ENCODE assay signal across 16 cellular contexts in genomic region chr17:47653442-47653841, GRCh38. TPM values are rescaled to one million over a fixed set of nuclear protein-coding genes. Genes with fewer than 3 reads are reported as not detected.
DNase-seq lines count a peak whose midpoint lies in the region; ATAC-seq and TF ChIP-seq lines count a peak whose summit lies in the region.
"Had no signal": no experiment of that assay in that cellular context is flagged by ENCODE, and none has a peak within 500 bp of the region (broad histone marks: within the 10 kb centered on the region; RNA-seq: fewer than 3 reads in every experiment).

No MANE protein-coding gene starts in this region.

- H3F3A ChIP-seq in GM23248 (ENCODE audit: insufficient read depth), result peaks cover 51% of the 10 kb centered on the region

- POLR2A ChIA-PET in CD4-positive, alpha-beta memory T cell (lab: Charles Lee; ENCODE audit: partially characterized antibody), result interaction anchor here (0.7 to 8.7 kb wide), 2 partner anchors 8 to 11 kb away, joined by 4 to 120 read pairs; no protein-coding TSS in a partner anchor
- POLR2A ChIA-PET in activated CD8-positive, alpha-beta T cell treated with anti-CD3 and anti-CD28 coated beads, Interleukin-2, amount 10 ng/mL, durations not matched to agents 7 days and 5 days (lab: Charles Lee), result no interaction called here

- H3K9me3 ChIP-seq in CD4-positive, alpha-beta memory T cell (ENCODE audit: control insufficient read depth in 1 of 2, low read length in 2 of 2), result no peaks in the 10 kb centered on the region
- H3K9me3 ChIP-seq in GM23248 (ENCODE audit: low read depth) (no peaks in the 10 kb centered on the region), Peyer's patch (no peaks in the 10 kb centered on the region), heart left ventricle (no peaks in the 10 kb centered on the region)
- H3K9me3 ChIP-seq: suprapubic skin had no signal

- peak overlapping the region in 6 of 8 donors; percentile 1 to 69 (median 44) for H3K4me3 Mint-ChIP-seq in CD4-positive, alpha-beta memory T cell
- peak overlapping the region; percentile 25 for H3K4me3 Mint-ChIP-seq in activated CD8-positive, alpha-beta T cell treated with anti-CD3 and anti-CD28 coated beads, Interleukin-2, amount 10 ng/mL, durations not matched to agents 7 days and 5 days
- peak overlapping the region; percentile 98 for H3K4me3 Mint-ChIP-seq in natural killer cell treated with Interleukin-12 subunit alpha and Interleukin-12 subunit beta and Interleukin-15 and Interleukin-18, amount 100 ng/mL, for 72 hours

- H3K9me2 ChIP-seq in GM23248 (ENCODE audit: insufficient read depth), result no peaks in the 10 kb centered on the region

- CTCF ChIA-PET in CD4-positive, alpha-beta memory T cell (lab: Charles Lee; ENCODE audit: partially characterized antibody), result interaction anchor here (0.7 to 4.4 kb wide), 3 partner anchors 10 to 44 kb away, joined by 3 to 25 read pairs (median 8); no protein-coding TSS in a partner anchor
- CTCF ChIA-PET in activated CD8-positive, alpha-beta T cell treated with anti-CD3 and anti-CD28 coated beads, Interleukin-2, amount 10 ng/mL, durations not matched to agents 7 days and 5 days (lab: Charles Lee), result interaction anchor here (8.7 kb wide), 1 partner anchor 11 kb away, joined by 95 read pairs; no protein-coding TSS in a partner anchor

- H3K4me1 ChIP-seq in CD4-positive, alpha-beta memory T cell (ENCODE audit: insufficient read depth, low read length), result peaks cover 82% of the 10 kb centered on the region
- H3K4me1 ChIP-seq in GM23248 (ENCODE audit: insufficient read depth) (peaks cover 43% of the 10 kb centered on the region), Peyer's patch (peaks cover 0 to 20% (median 4%) of the 10 kb centered on the region in 4 donors), heart left ventricle (peaks cover 0 to 56% (median 41%) of the 10 kb centered on the region in 12 donors)

- no peak overlapping the region for H3K9ac ChIP-seq in GM23248

- no peak overlapping the region for H3K27ac ChIP-seq in CD4-positive, alpha-beta memory T cell (ENCODE audit: low read depth, low read length)
- no peak overlapping the region for H3K27ac ChIP-seq in GM23248
- no peak overlapping the region for H3K27ac ChIP-seq in Peyer's patch
- no peak overlapping the region for H3K27ac ChIP-seq in heart left ventricle
- H3K27ac ChIP-seq: hepatocyte, suprapubic skin had no signal

- peaks cover 45 to 78% of the 10 kb centered on the region in 2 donors for H3K36me3 Mint-ChIP-seq in CD4-positive, alpha-beta memory T cell
- H3K36me3 Mint-ChIP-seq in activated CD8-positive, alpha-beta T cell treated with anti-CD3 and anti-CD28 coated beads, Interleukin-2, amount 10 ng/mL, durations not matched to agents 7 days and 5 days (ENCODE audit: low read depth), result peaks cover 76% of the 10 kb centered on the region
- H3K36me3 Mint-ChIP-seq in natural killer cell treated with Interleukin-12 subunit alpha and Interleukin-12 subunit beta and Interleukin-15 and Interleukin-18, amount 100 ng/mL, for 72 hours, result peaks cover 53% of the 10 kb centered on the region

- 92 to 97% methylated on average over 2 of the region's 2 CpGs for WGBS in GM23248 (ENCODE audit: low coverage in 1 of 2, low lambda C conversion rate in 2 of 2, missing lambda C conversion rate in 2 of 2), 2 experiments
- 47 to 69% (median 65%) methylated on average over 2 of the region's 2 CpGs for WGBS in heart left ventricle, 4 donors

- H3K27me3 Mint-ChIP-seq in CD4-positive, alpha-beta memory T cell, result no peaks in the 10 kb centered on the region
- no peaks in the 10 kb centered on the region for H3K27me3 Mint-ChIP-seq in activated CD8-positive, alpha-beta T cell treated with anti-CD3 and anti-CD28 coated beads, Interleukin-2, amount 10 ng/mL, durations not matched to agents 7 days and 5 days (ENCODE audit: low read depth)
- no peaks in the 10 kb centered on the region for H3K27me3 Mint-ChIP-seq in natural killer cell treated with Interleukin-12 subunit alpha and Interleukin-12 subunit beta and Interleukin-15 and Interleukin-18, amount 100 ng/mL, for 72 hours

- no peak overlapping the region for H3K4me3 ChIP-seq in CD4-positive, alpha-beta memory T cell (ENCODE audit: low read length in 2 of 2)
- H3K4me3 ChIP-seq in GM23248 (peak overlapping the region; percentile 4), Peyer's patch (no peak overlapping the region), heart left ventricle (no peak overlapping the region)
- H3K4me3 ChIP-seq: hepatocyte, suprapubic skin had no signal

- no peak for ATAC-seq in activated CD8-positive, alpha-beta T cell treated with anti-CD3 and anti-CD28 coated beads, Interleukin-2, amount 10 ng/mL, durations not matched to agents 7 days and 5 days
- no peak for ATAC-seq in natural killer cell treated with Interleukin-12 subunit alpha and Interleukin-12 subunit beta and Interleukin-15 and Interleukin-18, amount 100 ng/mL, for 72 hours
- ATAC-seq in GM18868 (IDR thresholded peaks at IDR 0.05; ENCODE audit: unreplicated experiment) (no peak), heart left ventricle (no peak)

- intact Hi-C loops in CD4-positive, alpha-beta memory T cell (cut with micrococcal nuclease), result no loop called here
- intact Hi-C loops in heart left ventricle (cut with DNase I), result loop anchor here in 1 of 10 donors (5.0 kb wide), 1 partner anchor 39 kb away; the partner anchor contains the start of gene TBKBP1

- peaks cover 0 to 5% (median 0%) of the 10 kb centered on the region in 8 donors for H3K9me3 Mint-ChIP-seq in CD4-positive, alpha-beta memory T cell
- no peaks in the 10 kb centered on the region for H3K9me3 Mint-ChIP-seq in activated CD8-positive, alpha-beta T cell treated with anti-CD3 and anti-CD28 coated beads, Interleukin-2, amount 10 ng/mL, durations not matched to agents 7 days and 5 days (ENCODE audit: insufficient read depth)
- H3K9me3 Mint-ChIP-seq in natural killer cell treated with Interleukin-12 subunit alpha and Interleukin-12 subunit beta and Interleukin-15 and Interleukin-18, amount 100 ng/mL, for 72 hours, result no peaks in the 10 kb centered on the region

- H4K20me1 ChIP-seq in GM23248 (ENCODE audit: insufficient read depth), result peaks cover 14% of the 10 kb centered on the region

- peaks cover 53 to 87% (median 64%) of the 10 kb centered on the region in 4 donors for H3K4me1 Mint-ChIP-seq in CD4-positive, alpha-beta memory T cell
- peaks cover 63% of the 10 kb centered on the region for H3K4me1 Mint-ChIP-seq in activated CD8-positive, alpha-beta T cell treated with anti-CD3 and anti-CD28 coated beads, Interleukin-2, amount 10 ng/mL, durations not matched to agents 7 days and 5 days (ENCODE audit: low read depth)
- peaks cover 56 to 75% of the 10 kb centered on the region in 2 donors for H3K4me1 Mint-ChIP-seq in natural killer cell treated with Interleukin-12 subunit alpha and Interleukin-12 subunit beta and Interleukin-15 and Interleukin-18, amount 100 ng/mL, for 72 hours (ENCODE audit: low read depth in 2 of 2)

- in situ Hi-C loops in GM23248 (cut with MboI), result no loop called here

- H3K4me2 ChIP-seq in GM23248 (ENCODE audit: unreplicated experiment), result peak overlapping the region; percentile 18
- H3K4me2 ChIP-seq: hepatocyte had no signal

- H3K27me3 ChIP-seq in CD4-positive, alpha-beta memory T cell (ENCODE audit: insufficient read depth, low read length), result no peaks in the 10 kb centered on the region
- no peaks in the 10 kb centered on the region for H3K27me3 ChIP-seq in GM23248 (replicated peaks; ENCODE audit: insufficient read depth)
- H3K27me3 ChIP-seq in Peyer's patch, result no peaks in the 10 kb centered on the region
- H3K27me3 ChIP-seq in heart left ventricle, result no peaks in the 10 kb centered on the region
- H3K27me3 ChIP-seq: hepatocyte, suprapubic skin had no signal

- H3K27ac Mint-ChIP-seq in CD4-positive, alpha-beta memory T cell, result peak overlapping the region in 5 of 7 donors; percentile 32 to 84 (median 74)
- H3K27ac Mint-ChIP-seq in activated CD8-positive, alpha-beta T cell treated with anti-CD3 and anti-CD28 coated beads, Interleukin-2, amount 10 ng/mL, durations not matched to agents 7 days and 5 days, result no peak overlapping the region
- H3K27ac Mint-ChIP-seq in natural killer cell treated with Interleukin-12 subunit alpha and Interleukin-12 subunit beta and Interleukin-15 and Interleukin-18, amount 100 ng/mL, for 72 hours, result peak overlapping the region; percentile 94 to 97

- TF ChIP-seq POLR2A in Peyer's patch (IDR thresholded peaks at IDR 0.05) (no peak), heart left ventricle (IDR thresholded peaks at IDR 0.05) (no peak)

- TF ChIP-seq CTCF in Peyer's patch (IDR thresholded peaks at IDR 0.05) (no peak), heart left ventricle (IDR thresholded peaks at IDR 0.05) (no peak)

- no peak overlapping the region for H2AFZ ChIP-seq in GM23248
- H2AFZ ChIP-seq: hepatocyte had no signal

- H3K79me2 ChIP-seq in GM23248 (ENCODE audit: insufficient read depth), result peaks cover 83% of the 10 kb centered on the region

- peaks cover 61% of the 10 kb centered on the region for H3K36me3 ChIP-seq in CD4-positive, alpha-beta memory T cell (ENCODE audit: insufficient read depth, low read length)
- H3K36me3 ChIP-seq in GM23248 (ENCODE audit: low read depth) (peaks cover 59% of the 10 kb centered on the region), Peyer's patch (peaks cover 0 to 62% (median 0%) of the 10 kb centered on the region in 3 donors), heart left ventricle (peaks cover 0 to 72% (median 68%) of the 10 kb centered on the region in 9 donors)

- DNase-seq in CD4-positive, alpha-beta memory T cell, result no peak
- no peak for DNase-seq in GM23248
- no peak for DNase-seq in activated CD8-positive, alpha-beta T cell treated with anti-CD3 and anti-CD28 coated beads, Interleukin-2, amount 10 ng/mL, durations not matched to agents 7 days and 5 days
- DNase-seq in natural killer cell treated with Interleukin-12 subunit alpha and Interleukin-12 subunit beta and Interleukin-15 and Interleukin-18, amount 100 ng/mL, for 72 hours (ENCODE audit: low spot score), result no peak
- DNase-seq in Peyer's patch, result no peak
- no peak for DNase-seq in heart left ventricle
- DNase-seq: activated gamma-delta T cell treated with Interleukin-2 at 50 U/mL for 16 hours, COR-L47, KG1, NCI-H1694 treated with DMSO at 0.1 percent for 48 hours, SHP77, small intestine, WERI-Rb-1 had no signal

RNA-seq across cellular contexts. Expression of gene KPNB1, which starts 3.7 kb away (rescaled TPM):
- 100 to 1,000 TPM; 258 to 268 TPM for total RNA-seq in CD4-positive, alpha-beta memory T cell
- polyA plus RNA-seq in CD4-positive, alpha-beta memory T cell, result 10 to 100 TPM; 13.4 to 26.9 TPM
- total RNA-seq in GM23248 (2014; rRNA removed; shearing (Covaris generic)), result 421 and 423 TPM in 2 replicates
- polyA plus RNA-seq in GM23248 (2016; fragmentation: Nextera tagmentation; extraction: Ambion mirVana) (54.5 and 59.5 TPM in 2 replicates), heart left ventricle (100 to 1,000 TPM in 1 of 2 donors, 10 to 100 TPM in 1; 30.7 to 136 TPM)
- total RNA-seq in activated CD8-positive, alpha-beta T cell treated with anti-CD3 and anti-CD28 coated beads, Interleukin-2, amount 10 ng/mL, durations not matched to agents 7 days and 5 days, result 100 to 1,000 TPM; 413 to 427 TPM
- total RNA-seq in natural killer cell treated with Interleukin-12 subunit alpha and Interleukin-12 subunit beta and Interleukin-15 and Interleukin-18, amount 100 ng/mL, for 72 hours, result 1,000 to 10,000 TPM in 1 of 2 donors, 100 to 1,000 TPM in 1; 665 to 1,039 TPM
- total RNA-seq in Peyer's patch (100 to 1,000 TPM in 3 of 4 donors, 10 to 100 TPM in 1; 72.3 to 276 (median 135) TPM), heart left ventricle (100 to 1,000 TPM; 118 to 236 (median 192) TPM)

RNA-seq across cellular contexts. Expression of gene TBKBP1, which starts 40.5 kb away (rescaled TPM):
- 1 to 10 TPM; 6.7 to 7.4 TPM for total RNA-seq in CD4-positive, alpha-beta memory T cell
- under 1 TPM; 0.49 to 0.68 TPM for polyA plus RNA-seq in CD4-positive, alpha-beta memory T cell
- total RNA-seq in GM23248 (2014; rRNA removed; shearing (Covaris generic)), result 12.3 and 25.8 TPM in 2 replicates
- polyA plus RNA-seq in GM23248 (2016; fragmentation: Nextera tagmentation; extraction: Ambion mirVana) (1.1 and 1.2 TPM in 2 replicates), heart left ventricle (10 to 100 TPM; 14.8 to 23.8 TPM)
- 1 to 10 TPM; 2.4 to 3.7 TPM for total RNA-seq in activated CD8-positive, alpha-beta T cell treated with anti-CD3 and anti-CD28 coated beads, Interleukin-2, amount 10 ng/mL, durations not matched to agents 7 days and 5 days
- 10 to 100 TPM; 13.1 to 22.6 TPM for total RNA-seq in natural killer cell treated with Interleukin-12 subunit alpha and Interleukin-12 subunit beta and Interleukin-15 and Interleukin-18, amount 100 ng/mL, for 72 hours
- total RNA-seq in Peyer's patch (10 to 100 TPM in 1 of 4 donors, 1 to 10 TPM in 3; 3.0 to 23.1 (median 5.2) TPM), heart left ventricle (10 to 100 TPM; 11.3 to 24.8 (median 12.0) TPM)

Comparison
In these comparisons a context has a peak if more than half of its experiments do, and no peak if none do; other contexts are left out.
1. H3K4me3 Mint-ChIP-seq: peak in every context shown above with its lines; median percentile 98 in natural killer cell treated with Interleukin-12 subunit alpha and Interleukin-12 subunit beta and Interleukin-15 and Interleukin-18, amount 100 ng/mL, for 72 hours; 44 in CD4-positive, alpha-beta memory T cell; 25 in activated CD8-positive, alpha-beta T cell treated with anti-CD3 and anti-CD28 coated beads, Interleukin-2, amount 10 ng/mL, durations not matched to agents 7 days and 5 days.